Comparison of ENCODE assay signal across 14 cellular contexts in genomic region chr12:83473408-83474095, GRCh38.
DNase-seq lines count a peak whose midpoint lies in the region; ATAC-seq, FAIRE-seq and TF ChIP-seq lines count a peak whose summit lies in the region.
"Had no signal": no experiment of that assay in that cellular context is flagged by ENCODE, and none has a peak within 500 bp of the region (broad histone marks: within the 10 kb centered on the region; RNA-seq: fewer than 3 reads in every experiment).

No MANE protein-coding gene starts in this region.

- DNase-seq in GM18507 (ENCODE audit: extremely low spot score, insufficient read length, low read depth) = no peak
- peak; percentile 26 for DNase-seq in GM12878 (ENCODE audit: low read depth, low spot score)
- DNase-seq in activated T-helper 1 cell treated with anti-CD3 and anti-CD28 coated beads, Interleukin-12 subunit alpha, Interleukin-12 subunit beta, Interleukin-2, Interleukin-4 antibody, amounts not matched to agents 30 ng/mL and 10 ng/mL and 1 ng/mL, durations not matched to agents 14 hours and 24 hours and 36 hours (ENCODE audit: low spot score) = no peak
- no peak for DNase-seq in stimulated activated CD4-positive, alpha-beta T cell treated with anti-CD3 and anti-CD28 coated beads, Interleukin-12 subunit alpha, Interleukin-12 subunit beta, amount 100 ng/mL, for 4 hours
- DNase-seq in NCI-H1105 (lab: John Stamatoyannopoulos, UW) = no peak
- no peak for DNase-seq in activated CD4-positive, alpha-beta T cell treated with anti-CD3 and anti-CD28 coated beads, Interleukin-2, amount 50 U/mL, for 4 hours
- DNase-seq: activated CD4-positive, CD25-positive, alpha-beta regulatory T cell; glutamatergic neuron; NCI-H1930; sigmoid colon had no signal

- no peak overlapping the region for H3K9ac ChIP-seq in GM12878 (ENCODE audit: control insufficient read depth, insufficient read depth, low read length)

- no peak for TF ChIP-seq POLR2A in GM12878 (IDR thresholded peaks at IDR 0.05; ENCODE audit: low read depth, low read length)

- no peak overlapping the region for H3K4me3 Mint-ChIP-seq in activated T-helper 1 cell treated with anti-CD3 and anti-CD28 coated beads, Interleukin-12 subunit alpha, Interleukin-12 subunit beta, Interleukin-2, Interleukin-4 antibody, amounts not matched to agents 30 ng/mL and 10 ng/mL and 1 ng/mL, durations not matched to agents 14 hours and 24 hours and 36 hours
- H3K4me3 Mint-ChIP-seq: CD14-positive monocyte had no signal

- no peak for TF ChIP-seq RAD21 in GM12878 (IDR thresholded peaks at IDR 0.05; ENCODE audit: insufficient read depth, low read depth, low read length)

- no peak for TF ChIP-seq CTCF in GM12878 (IDR thresholded peaks at IDR 0.05 in 2 of 3, conservative IDR thresholded peaks at IDR 0.05 in 1 of 3; ENCODE audit: control insufficient read depth in 2 of 3, extremely low read depth in 1 of 3, insufficient read depth in 1 of 3, low read depth in 3 of 3, low read length in 3 of 3)

- peak; percentile 72 for FAIRE-seq in GM18507 (lab: Jason Lieb, UNC)
- FAIRE-seq in GM12878 (lab: Jason Lieb, UNC) = no peak

- no peaks in the 10 kb centered on the region for H3K36me3 Mint-ChIP-seq in activated T-helper 1 cell treated with anti-CD3 and anti-CD28 coated beads, Interleukin-12 subunit alpha, Interleukin-12 subunit beta, Interleukin-2, Interleukin-4 antibody, amounts not matched to agents 30 ng/mL and 10 ng/mL and 1 ng/mL, durations not matched to agents 14 hours and 24 hours and 36 hours (ENCODE audit: low read depth)
- H3K36me3 Mint-ChIP-seq: CD14-positive monocyte had no signal

- H3K9me3 Mint-ChIP-seq in activated T-helper 1 cell treated with anti-CD3 and anti-CD28 coated beads, Interleukin-12 subunit alpha, Interleukin-12 subunit beta, Interleukin-2, Interleukin-4 antibody, amounts not matched to agents 30 ng/mL and 10 ng/mL and 1 ng/mL, durations not matched to agents 14 hours and 24 hours and 36 hours = no peaks in the 10 kb centered on the region

- no peaks in the 10 kb centered on the region for H3K9me3 ChIP-seq in GM12878 (replicated peaks; ENCODE audit: control insufficient read depth, insufficient read depth, low read length)
- H3K9me3 ChIP-seq: sigmoid colon had no signal

- intact Hi-C loops in GM12878 (cut with micrococcal nuclease; ENCODE audit: unreplicated experiment) = loop anchor here (2.0 to 10.0 kb wide), 2 partner anchors 19 to 789 kb away; partner anchors contain the start of gene TMTC2
- intact Hi-C loops in activated T-helper 1 cell treated with anti-CD3 and anti-CD28 coated beads, Interleukin-12 subunit alpha, Interleukin-12 subunit beta, Interleukin-2, Interleukin-4 antibody, amounts not matched to agents 30 ng/mL and 10 ng/mL and 1 ng/mL, durations not matched to agents 14 hours and 24 hours and 36 hours (cut with micrococcal nuclease) = no loop called here

- no peak overlapping the region for H3K4me2 ChIP-seq in GM12878 (ENCODE audit: control insufficient read depth, insufficient read depth)

- H4K20me1 ChIP-seq in GM12878 (ENCODE audit: control insufficient read depth, insufficient read depth) = no peaks in the 10 kb centered on the region

- H3K4me1 ChIP-seq in GM12878 (ENCODE audit: control insufficient read depth, insufficient read depth, low read length) = no peaks in the 10 kb centered on the region
- H3K4me1 ChIP-seq: sigmoid colon had no signal

- H3K36me3 ChIP-seq in GM12878 (ENCODE audit: control insufficient read depth in 2 of 2, insufficient read depth in 2 of 2, low read length in 1 of 2) = no peaks in the 10 kb centered on the region
- H3K36me3 ChIP-seq: sigmoid colon had no signal

- in situ Hi-C loops in GM12878 (cut with MboI) = no loop called here

- SMC1A ChIA-PET in GM12878 (lab: Charles Lee; ENCODE audit: uncharacterized antibody, unreplicated experiment) = interaction anchor here (0.6 to 1.3 kb wide), 4 partner anchors 17 to 788 kb away, joined by 3 to 5 read pairs (median 4); no protein-coding TSS in a partner anchor

- H3K4me1 Mint-ChIP-seq in activated T-helper 1 cell treated with anti-CD3 and anti-CD28 coated beads, Interleukin-12 subunit alpha, Interleukin-12 subunit beta, Interleukin-2, Interleukin-4 antibody, amounts not matched to agents 30 ng/mL and 10 ng/mL and 1 ng/mL, durations not matched to agents 14 hours and 24 hours and 36 hours (ENCODE audit: low read depth) = no peaks in the 10 kb centered on the region
- H3K4me1 Mint-ChIP-seq: CD14-positive monocyte had no signal

- H3K27ac ChIP-seq in GM12878 (ENCODE audit: control insufficient read depth, insufficient read depth) = no peak overlapping the region
- H3K27ac ChIP-seq: sigmoid colon had no signal

- CTCF ChIA-PET in GM12878 (lab: Yijun Ruan, JAX) = no interaction called here

- RAD21 ChIA-PET in GM12878 (lab: Charles Lee; ENCODE audit: unreplicated experiment) = interaction anchor here (1.1 kb wide), 1 partner anchor 788 kb away, joined by 3 read pairs; no protein-coding TSS in a partner anchor

- no peaks in the 10 kb centered on the region for H3K79me2 ChIP-seq in GM12878 (ENCODE audit: control insufficient read depth, insufficient read depth, low read length)

- no peak overlapping the region for H2AFZ ChIP-seq in GM12878 (ENCODE audit: control insufficient read depth, low read depth, low read length)

- no peak overlapping the region for H3K4me3 ChIP-seq in GM12878
- H3K4me3 ChIP-seq: sigmoid colon had no signal

- no peaks in the 10 kb centered on the region for H3K27me3 Mint-ChIP-seq in activated T-helper 1 cell treated with anti-CD3 and anti-CD28 coated beads, Interleukin-12 subunit alpha, Interleukin-12 subunit beta, Interleukin-2, Interleukin-4 antibody, amounts not matched to agents 30 ng/mL and 10 ng/mL and 1 ng/mL, durations not matched to agents 14 hours and 24 hours and 36 hours (ENCODE audit: insufficient read depth)

- TF ChIP-seq EP300 in GM12878 (IDR thresholded peaks at IDR 0.05; ENCODE audit: borderline replicate concordance in 1 of 2, control insufficient read depth in 1 of 2, low read depth in 2 of 2, low read length in 2 of 2) = no peak

- ATAC-seq in GM21447 (IDR thresholded peaks at IDR 0.05; ENCODE audit: unreplicated experiment) (peak; percentile 97), HG03064 (IDR thresholded peaks at IDR 0.05; ENCODE audit: low read depth, unreplicated experiment) (peak; percentile 99), GM12878 (peak; percentile 95)
- ATAC-seq: Panc1 had no signal

- POLR2A ChIA-PET in GM12878 (lab: Charles Lee) = interaction anchor here (1.1 kb wide), 1 partner anchor 788 kb away, joined by 3 read pairs; no protein-coding TSS in a partner anchor

- BruUV-seq in GM12878 (replicated peaks; lab: Mats Ljungman, UMichigan) = no TSS peak

- 14% methylated on average over 3 of the region's 3 CpGs for WGBS in GM12878 (ENCODE audit: insufficient coverage, insufficient replicate concordance, low lambda C conversion rate, missing lambda C conversion rate)

- H3K27me3 ChIP-seq in GM12878 (replicated peaks in 1 of 2; ENCODE audit: control insufficient read depth in 2 of 2, insufficient read depth in 2 of 2, low read length in 1 of 2) = no peaks in the 10 kb centered on the region
- H3K27me3 ChIP-seq: sigmoid colon had no signal

- H3K27ac Mint-ChIP-seq in activated T-helper 1 cell treated with anti-CD3 and anti-CD28 coated beads, Interleukin-12 subunit alpha, Interleukin-12 subunit beta, Interleukin-2, Interleukin-4 antibody, amounts not matched to agents 30 ng/mL and 10 ng/mL and 1 ng/mL, durations not matched to agents 14 hours and 24 hours and 36 hours = no peak overlapping the region
- H3K27ac Mint-ChIP-seq: CD14-positive monocyte had no signal

TF ChIP-seq in GM12878, 131 proteins besides CTCF, POLR2A, EP300 and RAD21:
- TF ChIP-seq ZBED1 (IDR thresholded peaks at IDR 0.05; ENCODE audit: borderline replicate concordance) (no peak), SIX5 (IDR thresholded peaks at IDR 0.05; ENCODE audit: low read depth, low read length, severe bottlenecking) (no peak), RFX5 (IDR thresholded peaks at IDR 0.05; ENCODE audit: low read depth, low read length) (no peak), MYB (IDR thresholded peaks at IDR 0.05; ENCODE audit: borderline replicate concordance, low read depth, low read length) (no peak), BACH1 (IDR thresholded peaks at IDR 0.05; ENCODE audit: borderline replicate concordance) (no peak), TARDBP (IDR thresholded peaks at IDR 0.05; ENCODE audit: borderline replicate concordance) (no peak), CEBPB (IDR thresholded peaks at IDR 0.05; ENCODE audit: borderline replicate concordance in 1 of 2, low read depth in 2 of 2, low read length in 2 of 2) (no peak)
- TF ChIP-seq, protein P1, sequence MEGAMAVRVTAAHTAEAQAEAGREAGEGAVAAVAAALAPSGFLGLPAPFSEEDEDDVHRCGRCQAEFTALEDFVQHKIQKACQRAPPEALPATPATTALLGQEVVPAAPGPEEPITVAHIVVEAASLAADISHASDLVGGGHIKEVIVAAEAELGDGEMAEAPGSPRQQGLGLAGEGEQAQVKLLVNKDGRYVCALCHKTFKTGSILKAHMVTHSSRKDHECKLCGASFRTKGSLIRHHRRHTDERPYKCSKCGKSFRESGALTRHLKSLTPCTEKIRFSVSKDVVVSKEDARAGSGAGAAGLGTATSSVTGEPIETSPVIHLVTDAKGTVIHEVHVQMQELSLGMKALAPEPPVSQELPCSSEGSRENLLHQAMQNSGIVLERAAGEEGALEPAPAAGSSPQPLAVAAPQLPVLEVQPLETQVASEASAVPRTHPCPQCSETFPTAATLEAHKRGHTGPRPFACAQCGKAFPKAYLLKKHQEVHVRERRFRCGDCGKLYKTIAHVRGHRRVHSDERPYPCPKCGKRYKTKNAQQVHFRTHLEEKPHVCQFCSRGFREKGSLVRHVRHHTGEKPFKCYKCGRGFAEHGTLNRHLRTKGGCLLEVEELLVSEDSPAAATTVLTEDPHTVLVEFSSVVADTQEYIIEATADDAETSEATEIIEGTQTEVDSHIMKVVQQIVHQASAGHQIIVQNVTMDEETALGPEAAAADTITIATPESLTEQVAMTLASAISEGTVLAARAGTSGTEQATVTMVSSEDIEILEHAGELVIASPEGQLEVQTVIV (IDR thresholded peaks at IDR 0.05; ENCODE audit: borderline replicate concordance, partially characterized antibody) = no peak
